Comparison of ENCODE assay signal across 11 cellular contexts in genomic region chr14:96225745-96226151, GRCh38.
DNase-seq lines count a peak whose midpoint lies in the region; ATAC-seq and FAIRE-seq lines count a peak whose summit lies in the region.
"Had no signal": no experiment of that assay in that cellular context is flagged by ENCODE, and none has a peak within 500 bp of the region (broad histone marks: within the 10 kb centered on the region; RNA-seq: fewer than 3 reads in every experiment).

No MANE protein-coding gene starts in this region.

- FAIRE-seq in urothelium cell line (lab: Jason Lieb, UNC) = no peak
- FAIRE-seq: endometrium had no signal

- no peak for ATAC-seq in GM18867 (IDR thresholded peaks at IDR 0.05; ENCODE audit: unreplicated experiment)

- DNase-seq in NCI-H82 (lab: John Stamatoyannopoulos, UW) (peak; percentile 42), NCI-H82 treated with DMSO at 0.1 percent for 48 hours (lab: John Stamatoyannopoulos, UW; ENCODE audit: unreplicated experiment) (no peak), astrocyte of the hippocampus (ENCODE audit: low read depth, low spot score) (peak; percentile 35), islet precursor cell (peak; percentile 95), urothelium cell line (ENCODE audit: low spot score) (peak; percentile 16), DMS53 (lab: John Stamatoyannopoulos, UW) (no peak), GM19240 (ENCODE audit: insufficient read length, low spot score) (no peak)
- DNase-seq: AML-193, SHP77 treated with DMSO at 0.1 percent for 48 hours had no signal

Comparison
In these comparisons a context has a peak if more than half of its experiments do, and no peak if none do; other contexts are left out.
1. DNase-seq: peak in NCI-H82 (single experiment), astrocyte of the hippocampus (single experiment), islet precursor cell (single experiment) and urothelium cell line (single experiment); none in NCI-H82 treated with DMSO at 0.1 percent for 48 hours (single experiment), DMS53 (single experiment) and GM19240 (single experiment).